Comparison of ENCODE assay signal across 8 cellular contexts in genomic region chr1:31715097-31715872, GRCh38. TPM values are rescaled to one million over a fixed set of nuclear protein-coding genes. Genes with fewer than 3 reads are reported as not detected.
DNase-seq lines count a peak whose midpoint lies in the region; ATAC-seq and TF ChIP-seq lines count a peak whose summit lies in the region.

No MANE protein-coding gene starts in this region.

- 8% methylated on average over 36 of the region's 43 CpGs for WGBS in hepatocyte (ENCODE audit: low lambda C conversion rate, missing lambda C conversion rate)

- H3K4me2 ChIP-seq in PC-9 (peak overlapping the region; percentile 89), hepatocyte (peak overlapping the region; percentile 87)

- peaks cover 44% of the 10 kb centered on the region for H3F3A ChIP-seq in PC-9 (ENCODE audit: insufficient read depth, low read depth)

- H3K9me2 ChIP-seq in PC-9 (ENCODE audit: insufficient read depth) (no peaks in the 10 kb centered on the region), hepatocyte (replicated peaks; ENCODE audit: insufficient read depth) (no peaks in the 10 kb centered on the region)

- in situ Hi-C loops in Caki2 (cut with HindIII; ENCODE audit: low pct_unique_long_range_greater_than_20kb, low sequenced_read_pairs), result no loop called here
- in situ Hi-C loops in astrocyte of the spinal cord (cut with HindIII; ENCODE audit: low sequenced_read_pairs), result no loop called here

- CTCF ChIA-PET in PC-9 (lab: Charles Lee), result interaction anchor here (0.5 to 1.2 kb wide), 9 partner anchors 10 to 144 kb away, joined by 3 to 7 read pairs (median 3); no protein-coding TSS in a partner anchor

- no TSS peak for BruUV-seq in PC-9 (replicated peaks; lab: Mats Ljungman, UMichigan)

- intact Hi-C loops in PC-9 (cut with micrococcal nuclease; ENCODE audit: unreplicated experiment) (loop anchor here (1.0 to 10.0 kb wide), 5 partner anchors 47 to 530 kb away; partner anchors contain the start of gene ADGRB2), posterior cingulate gyrus (cut with DNase I) (loop anchor here (5.0 kb wide), 1 partner anchor 72 kb away; no protein-coding TSS in a partner anchor)

- H3K36me3 ChIP-seq in PC-9 (ENCODE audit: low read depth), result no peaks in the 10 kb centered on the region
- no peaks in the 10 kb centered on the region for H3K36me3 ChIP-seq in hepatocyte (replicated peaks; ENCODE audit: insufficient read depth, low read depth)

- DNase-seq in Caki2 (ENCODE audit: low read depth), result peak; percentile 91
- peak; percentile 90 to 93 for DNase-seq in PC-9
- peak; percentile 91 for DNase-seq in astrocyte of the spinal cord (ENCODE audit: low read depth, low spot score)
- DNase-seq in hepatocyte (ENCODE audit: low spot score), result peak; percentile 96
- peak; percentile 55 to 96 (median 77) for DNase-seq in posterior cingulate gyrus

- H3K9me3 ChIP-seq in PC-9 (ENCODE audit: insufficient read depth, low read depth), result no peaks in the 10 kb centered on the region
- H3K9me3 ChIP-seq in hepatocyte (ENCODE audit: low read depth), result no peaks in the 10 kb centered on the region

- POLR2A ChIA-PET in PC-9 (lab: Charles Lee; ENCODE audit: unreplicated experiment), result interaction anchor here (0.6 to 1.0 kb wide), 3 partner anchors 40 to 412 kb away, joined by 3 to 4 read pairs (median 3); no protein-coding TSS in a partner anchor

- H3K4me3 ChIP-seq in PC-9 (peak overlapping the region; percentile 59), astrocyte of the spinal cord (ENCODE audit: low read depth, low read length) (peak overlapping the region; percentile 1), hepatocyte (peak overlapping the region; percentile 3)

- peak; percentile 52 for ATAC-seq in HG02610 (IDR thresholded peaks at IDR 0.05; ENCODE audit: unreplicated experiment)
- no peak for ATAC-seq in HG03045 (IDR thresholded peaks at IDR 0.05; ENCODE audit: unreplicated experiment)
- ATAC-seq in HG03039 (IDR thresholded peaks at IDR 0.05; ENCODE audit: unreplicated experiment), result no peak

- H3K27ac ChIP-seq in PC-9, result no peak overlapping the region
- peak overlapping the region; percentile 98 for H3K27ac ChIP-seq in hepatocyte

- no peaks in the 10 kb centered on the region for H4K20me1 ChIP-seq in PC-9 (ENCODE audit: insufficient read depth)
- H4K20me1 ChIP-seq in hepatocyte (ENCODE audit: insufficient read depth, poor library complexity, severe bottlenecking), result no peaks in the 10 kb centered on the region

- peak; percentile 98 for TF ChIP-seq CTCF in PC-9 (conservative IDR thresholded peaks at IDR 0.05)
- peak; percentile 95 for TF ChIP-seq CTCF in astrocyte of the spinal cord (IDR thresholded peaks at IDR 0.05; ENCODE audit: low read depth, low read length)
- peak; percentile 84 for TF ChIP-seq CTCF in hepatocyte (IDR thresholded peaks at IDR 0.05; ENCODE audit: poor library complexity)

- H3K79me2 ChIP-seq in PC-9 (ENCODE audit: low read depth), result no peaks in the 10 kb centered on the region
- H3K79me2 ChIP-seq in hepatocyte, result no peaks in the 10 kb centered on the region

- H2AFZ ChIP-seq in PC-9 (peak overlapping the region; percentile 93), hepatocyte (peak overlapping the region; percentile 46)

- H3K4me1 ChIP-seq in PC-9 (replicated peaks; ENCODE audit: insufficient read depth) (peaks cover 45% of the 10 kb centered on the region), hepatocyte (ENCODE audit: insufficient read depth) (peaks cover 37% of the 10 kb centered on the region)

- peaks cover 7% of the 10 kb centered on the region; the same call in 1 of the 2 replicates for H3K27me3 ChIP-seq in PC-9 (ENCODE audit: insufficient read depth, low read depth)
- H3K27me3 ChIP-seq in hepatocyte, result no peaks in the 10 kb centered on the region

RNA-seq across cellular contexts. Expression of gene COL16A1, which starts 11.5 kb away (rescaled TPM):
- total RNA-seq in Caki2 (2014; rRNA removed; shearing (Covaris generic); ENCODE audit: low replicate concordance), result 2.8 and 5.1 TPM in 2 replicates
- total RNA-seq in PC-9 (2021), result 3.6 and 4.8 TPM in 2 replicates
- total RNA-seq in hepatocyte, result 95.1 and 127 TPM in 2 replicates
- 90.2 and 116 TPM in 2 replicates for polyA plus RNA-seq in hepatocyte

RNA-seq across cellular contexts. Expression of gene ADGRB2, which starts 48.9 kb away (rescaled TPM):
- 7.9 and 13.7 TPM in 2 replicates for total RNA-seq in Caki2 (2014; rRNA removed; shearing (Covaris generic); ENCODE audit: low replicate concordance)
- 15.6 and 28.5 TPM in 2 replicates for total RNA-seq in PC-9 (2021)
- 6.0 and 10.5 TPM in 2 replicates for total RNA-seq in hepatocyte
- polyA plus RNA-seq in hepatocyte, result 7.7 and 7.8 TPM in 2 replicates

Comparison
In these comparisons a context has a peak if more than half of its experiments do, and no peak if none do; other contexts are left out.
1. H3K4me3 ChIP-seq: peak in every context shown above with its lines; median percentile 59 in PC-9; 3 in hepatocyte; 1 in astrocyte of the spinal cord.
2. RNA of gene COL16A1, which starts 11.5 kb away (total RNA-seq): 95.1 to 127 TPM in hepatocyte; 2.8 to 5.1 TPM in Caki2 and 3.6 to 4.8 TPM in PC-9; every median in the first group is over 10 times any median in the second.
3. Peak in every context shown above with its lines, with median percentiles within 50 percentile points of each other: DNase-seq and CTCF ChIP-seq.